1 cellular context compared by ENCODE assay signal in the genomic region with DNA sequence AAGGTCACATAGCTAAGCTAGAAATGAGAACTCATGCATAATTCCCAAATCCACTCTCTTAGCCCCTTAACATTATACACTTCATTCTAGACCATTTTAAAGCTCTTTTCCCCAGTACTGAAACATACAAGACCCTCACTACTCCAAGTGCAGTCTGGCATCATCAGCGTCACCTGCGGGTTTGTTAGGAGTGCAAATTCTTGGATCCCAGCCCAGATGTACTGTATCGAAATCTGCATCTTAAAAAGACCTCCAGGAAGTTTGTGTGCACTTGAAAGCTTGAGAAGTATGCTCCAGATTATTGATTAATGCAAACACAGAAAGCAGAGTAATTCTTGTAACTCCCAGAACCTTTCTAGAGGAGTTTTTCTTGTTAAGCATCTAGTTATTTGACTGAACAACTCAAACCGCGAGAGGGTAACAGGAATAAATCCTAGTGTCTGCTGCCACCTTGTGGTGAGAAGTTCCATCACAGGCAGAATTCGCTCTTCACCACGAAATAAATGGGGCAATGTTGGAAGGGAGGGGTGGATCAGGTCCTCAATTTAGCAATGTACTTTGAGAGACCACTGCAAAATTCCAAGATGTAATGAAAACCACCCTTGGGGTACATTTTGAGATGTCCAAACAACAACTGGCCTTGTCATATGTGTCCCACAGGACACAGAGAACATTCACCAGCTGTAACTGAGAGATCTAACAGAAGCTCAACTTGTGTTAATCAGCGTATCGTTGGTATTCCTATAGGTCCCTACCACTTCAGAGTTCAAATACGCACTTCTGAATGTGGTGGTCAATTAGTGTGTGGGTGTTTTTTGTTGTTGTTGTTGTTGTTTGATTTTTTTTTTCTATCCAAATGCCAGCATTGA.
TF ChIP-seq lines count a peak whose summit lies in the region.

No MANE protein-coding gene starts in this region.

TF ChIP-seq in HCT116, 20 proteins besides CTCF, POLR2A, EP300 and RAD21 (continued from another document):
- TF ChIP-seq, protein P1, sequence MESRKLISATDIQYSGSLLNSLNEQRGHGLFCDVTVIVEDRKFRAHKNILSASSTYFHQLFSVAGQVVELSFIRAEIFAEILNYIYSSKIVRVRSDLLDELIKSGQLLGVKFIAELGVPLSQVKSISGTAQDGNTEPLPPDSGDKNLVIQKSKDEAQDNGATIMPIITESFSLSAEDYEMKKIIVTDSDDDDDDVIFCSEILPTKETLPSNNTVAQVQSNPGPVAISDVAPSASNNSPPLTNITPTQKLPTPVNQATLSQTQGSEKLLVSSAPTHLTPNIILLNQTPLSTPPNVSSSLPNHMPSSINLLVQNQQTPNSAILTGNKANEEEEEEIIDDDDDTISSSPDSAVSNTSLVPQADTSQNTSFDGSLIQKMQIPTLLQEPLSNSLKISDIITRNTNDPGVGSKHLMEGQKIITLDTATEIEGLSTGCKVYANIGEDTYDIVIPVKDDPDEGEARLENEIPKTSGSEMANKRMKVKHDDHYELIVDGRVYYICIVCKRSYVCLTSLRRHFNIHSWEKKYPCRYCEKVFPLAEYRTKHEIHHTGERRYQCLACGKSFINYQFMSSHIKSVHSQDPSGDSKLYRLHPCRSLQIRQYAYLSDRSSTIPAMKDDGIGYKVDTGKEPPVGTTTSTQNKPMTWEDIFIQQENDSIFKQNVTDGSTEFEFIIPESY (IDR thresholded peaks at IDR 0.05; ENCODE audit: extremely low read depth, insufficient replicate concordance, low read length): no peak
- TF ChIP-seq SP1 (IDR thresholded peaks at IDR 0.05; ENCODE audit: low read depth) (no peak), EZH2 (IDR thresholded peaks at IDR 0.05) (no peak), FOSL1 (IDR thresholded peaks at IDR 0.05; ENCODE audit: low read depth) (no peak), ELF1 (IDR thresholded peaks at IDR 0.05; ENCODE audit: borderline replicate concordance, low read depth) (no peak)
